29 cellular contexts compared by ENCODE assay signal in the genomic region with DNA sequence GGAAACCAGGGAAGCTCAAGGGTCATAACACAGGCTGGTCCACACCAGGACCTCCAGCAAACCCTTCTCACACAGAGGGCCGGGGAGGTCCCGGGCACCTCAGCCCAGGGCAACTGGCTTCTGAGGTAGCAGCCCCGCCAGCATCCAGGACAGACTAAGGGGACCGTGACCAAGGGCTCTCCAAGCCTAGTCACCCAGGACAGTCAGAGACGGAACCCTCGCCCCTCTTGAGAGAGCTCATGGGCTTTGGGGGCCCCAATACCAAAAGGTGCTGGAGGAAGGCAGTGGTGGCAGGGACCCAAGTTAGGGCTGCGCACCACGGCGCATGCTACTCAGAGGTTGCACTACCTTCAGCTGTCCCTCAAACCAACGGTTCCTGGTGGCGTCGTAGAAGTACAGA.
"Had no signal": no experiment of that assay in that cellular context is flagged by ENCODE, and none has a peak within 500 bp of the region (broad histone marks: within the 10 kb centered on the region; RNA-seq: fewer than 3 reads in every experiment).

No MANE protein-coding gene starts in this region.

- H3K36me3 ChIP-seq: breast epithelium, colonic mucosa, WERI-Rb-1 had no signal

- H3K27me3 ChIP-seq: ascending aorta, breast epithelium, cardiac muscle cell, colonic mucosa had no signal

- DNase-seq: activated B cell treated with CpG ODN at 0.5 μM for 24 hours; activated CD4-positive, alpha-beta T cell treated with anti-CD3 and anti-CD28 coated beads for 48 hours; activated CD4-positive, alpha-beta T cell treated with anti-CD3 and anti-CD28 coated beads, Interleukin-2, amount 50 U/mL, for 1 hour; activated CD4-positive, alpha-beta T cell treated with anti-CD3 and anti-CD28 coated beads, Interleukin-2, amount 50 U/mL, for 48 hours; activated CD8-positive, alpha-beta memory T cell treated with anti-CD3 and anti-CD28 coated beads for 24 hours; activated CD8-positive, alpha-beta T cell treated with anti-CD3 and anti-CD28 coated beads for 36 hours; activated gamma-delta T cell; activated naive CD4-positive, alpha-beta T cell; activated naive CD4-positive, alpha-beta T cell treated with anti-CD3 and anti-CD28 coated beads, Interleukin-2, amount 10 ng/mL, durations not matched to agents 7 days and 5 days; activated naive CD8-positive, alpha-beta T cell treated with anti-CD3 and anti-CD28 coated beads, Interleukin-2, amount 10 ng/mL, durations not matched to agents 7 days and 5 days; activated T-cell treated with anti-CD3 and anti-CD28 coated beads, Interleukin-2, amount 50 U/mL, for 72 hours; central memory CD4-positive, alpha-beta T cell; cerebellar nuclear complex; colonic mucosa; effector CD8-positive, alpha-beta T cell; foreskin fibroblast; head of caudate nucleus; T-helper 1 cell; T-helper 17 cell; T1000; WERI-Rb-1 had no signal

- H3K4me3 ChIP-seq: ascending aorta, breast epithelium, cardiac muscle cell, colonic mucosa had no signal

- H3K9me3 ChIP-seq: ascending aorta, breast epithelium, colonic mucosa had no signal

- H3K4me1 ChIP-seq: ascending aorta, breast epithelium, colonic mucosa had no signal

- H3K27ac ChIP-seq: ascending aorta, breast epithelium, cardiac muscle cell, colonic mucosa, WERI-Rb-1 had no signal

- H3K4me3 Mint-ChIP-seq: activated B cell treated with CpG ODN at 0.5 μM for 24 hours; activated CD8-positive, alpha-beta T cell treated with anti-CD3 and anti-CD28 coated beads for 36 hours; activated naive CD4-positive, alpha-beta T cell treated with anti-CD3 and anti-CD28 coated beads, Interleukin-2, amount 10 ng/mL, durations not matched to agents 7 days and 5 days; activated naive CD8-positive, alpha-beta T cell treated with anti-CD3 and anti-CD28 coated beads, Interleukin-2, amount 10 ng/mL, durations not matched to agents 7 days and 5 days; activated T-cell treated with anti-CD3 and anti-CD28 coated beads, Interleukin-2, amount 50 U/mL, for 72 hours; brain; T-helper 17 cell; T-helper 2 cell treated with Interferon-gamma antibody and Interleukin-4, amounts not matched to agents 5 μg/mL and 100 μg/mL, for 36 hours had no signal

- H3K27me3 Mint-ChIP-seq: activated B cell treated with CpG ODN at 0.5 μM for 24 hours; activated CD8-positive, alpha-beta T cell treated with anti-CD3 and anti-CD28 coated beads for 36 hours; activated naive CD4-positive, alpha-beta T cell treated with anti-CD3 and anti-CD28 coated beads, Interleukin-2, amount 10 ng/mL, durations not matched to agents 7 days and 5 days; activated naive CD8-positive, alpha-beta T cell treated with anti-CD3 and anti-CD28 coated beads, Interleukin-2, amount 10 ng/mL, durations not matched to agents 7 days and 5 days; T-helper 17 cell had no signal

- ATAC-seq: activated CD4-positive, CD25-positive, alpha-beta regulatory T cell treated with anti-CD3 and anti-CD28 coated beads, Interleukin-2, amount 50 U/mL, for 24 hours; activated CD8-positive, alpha-beta T cell treated with anti-CD3 and anti-CD28 coated beads for 36 hours; activated naive CD4-positive, alpha-beta T cell treated with anti-CD3 and anti-CD28 coated beads, Interleukin-2, amount 50 U/mL, for 72 hours; activated T-cell treated with anti-CD3 and anti-CD28 coated beads, Interleukin-2, amount 50 U/mL, for 72 hours; esophagus mucosa; T-helper 17 cell had no signal

- H3K9me3 Mint-ChIP-seq: activated B cell treated with CpG ODN at 0.5 μM for 24 hours; activated CD8-positive, alpha-beta T cell treated with anti-CD3 and anti-CD28 coated beads for 36 hours; activated naive CD4-positive, alpha-beta T cell treated with anti-CD3 and anti-CD28 coated beads, Interleukin-2, amount 10 ng/mL, durations not matched to agents 7 days and 5 days; activated naive CD4-positive, alpha-beta T cell treated with anti-CD3 and anti-CD28 coated beads, Interleukin-2, amount 50 U/mL, for 72 hours; activated naive CD8-positive, alpha-beta T cell treated with anti-CD3 and anti-CD28 coated beads, Interleukin-2, amount 10 ng/mL, durations not matched to agents 7 days and 5 days; activated T-cell treated with anti-CD3 and anti-CD28 coated beads, Interleukin-2, amount 50 U/mL, for 72 hours; brain; T-helper 2 cell treated with Interferon-gamma antibody and Interleukin-4, amounts not matched to agents 5 μg/mL and 100 μg/mL, for 36 hours had no signal

- H3K27ac Mint-ChIP-seq: activated B cell treated with CpG ODN at 0.5 μM for 24 hours; activated CD8-positive, alpha-beta T cell treated with anti-CD3 and anti-CD28 coated beads for 36 hours; activated naive CD4-positive, alpha-beta T cell treated with anti-CD3 and anti-CD28 coated beads, Interleukin-2, amount 10 ng/mL, durations not matched to agents 7 days and 5 days; activated naive CD8-positive, alpha-beta T cell treated with anti-CD3 and anti-CD28 coated beads, Interleukin-2, amount 10 ng/mL, durations not matched to agents 7 days and 5 days; activated T-cell treated with anti-CD3 and anti-CD28 coated beads, Interleukin-2, amount 50 U/mL, for 72 hours; brain; T-helper 17 cell; T-helper 2 cell treated with Interferon-gamma antibody and Interleukin-4, amounts not matched to agents 5 μg/mL and 100 μg/mL, for 36 hours had no signal
